In the genomic region with DNA sequence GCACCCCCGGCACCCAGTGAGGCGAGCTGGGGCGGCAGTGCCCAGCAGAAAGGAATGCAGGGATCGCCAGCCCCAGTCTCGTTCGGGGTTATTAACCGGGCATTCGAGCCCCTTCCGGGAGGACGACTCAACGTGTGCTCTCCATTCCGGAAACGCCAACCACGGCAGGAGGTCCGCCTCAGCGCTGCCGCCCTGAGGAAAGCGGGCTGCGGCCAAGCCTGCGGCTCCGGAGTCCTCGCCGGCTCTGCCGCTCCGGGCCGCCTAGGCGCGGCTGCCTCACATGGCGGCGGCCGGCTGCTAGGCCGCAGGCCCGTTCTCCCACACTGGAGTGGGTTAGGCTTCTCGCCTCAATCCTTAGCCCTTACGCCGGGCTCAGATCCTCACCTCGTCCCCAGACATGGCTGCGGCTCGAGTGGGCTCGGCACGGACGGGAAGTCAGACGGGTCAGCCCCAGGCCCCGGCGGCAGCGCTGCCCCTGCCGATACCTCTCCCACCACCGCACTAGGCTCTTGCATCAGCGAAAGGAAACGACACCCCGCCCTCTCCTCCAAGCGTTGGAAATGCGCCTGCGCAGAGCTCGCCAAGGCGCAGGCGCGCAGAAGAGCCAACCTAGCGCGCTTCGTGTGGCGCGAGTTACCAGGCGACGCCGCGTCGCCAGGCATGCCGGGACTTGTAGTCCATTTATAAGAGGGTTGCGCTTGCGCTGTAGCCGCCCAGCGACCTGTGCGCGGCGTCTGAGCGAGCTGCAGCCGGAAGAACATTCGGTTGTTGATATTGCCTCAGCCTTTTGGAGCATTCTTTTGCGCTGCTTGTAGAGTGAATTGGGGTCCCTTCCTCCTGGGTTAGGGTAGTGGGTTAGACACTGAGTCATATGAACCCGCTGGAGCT, we compare ENCODE assay signal across 8 cellular contexts. TPM values are rescaled to one million over a fixed set of nuclear protein-coding genes. Genes with fewer than 3 reads are reported as not detected.
A peak's percentile ranks its signal among the peaks of the same experiment; 100 is the strongest.
DNase-seq lines count a peak whose midpoint lies in the region; ATAC-seq and TF ChIP-seq lines count a peak whose summit lies in the region.

A gene with protein sequence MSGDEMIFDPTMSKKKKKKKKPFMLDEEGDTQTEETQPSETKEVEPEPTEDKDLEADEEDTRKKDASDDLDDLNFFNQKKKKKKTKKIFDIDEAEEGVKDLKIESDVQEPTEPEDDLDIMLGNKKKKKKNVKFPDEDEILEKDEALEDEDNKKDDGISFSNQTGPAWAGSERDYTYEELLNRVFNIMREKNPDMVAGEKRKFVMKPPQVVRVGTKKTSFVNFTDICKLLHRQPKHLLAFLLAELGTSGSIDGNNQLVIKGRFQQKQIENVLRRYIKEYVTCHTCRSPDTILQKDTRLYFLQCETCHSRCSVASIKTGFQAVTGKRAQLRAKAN (minus strand): TSS at position 532 of the 888 bp plus-strand sequence. CDS start 133 bp downstream, at position 399.

- no peaks in the 10 kb centered on the region for H3K9me2 ChIP-seq in PC-9 (ENCODE audit: insufficient read depth)

- H3K4me3 ChIP-seq in Jurkat, Clone E6-1 (ENCODE audit: low read length) = peak within 1 kb of the TSS; percentile 97
- H3K4me3 ChIP-seq in PC-9 (peak within 1 kb of the TSS; percentile 78), epithelial cell of proximal tubule (ENCODE audit: low read depth, low read length) (peak within 1 kb of the TSS; percentile 98)

- intact Hi-C loops in PC-9 (cut with micrococcal nuclease; ENCODE audit: unreplicated experiment) = loop anchor here (5.0 kb wide), 2 partner anchors 325 to 380 kb away; a partner anchor contains a TSS

- H3K27ac ChIP-seq in PC-9 = peak within 1 kb of the TSS; percentile 92

- peaks cover 36% of the 10 kb centered on the region for H3K36me3 ChIP-seq in PC-9 (ENCODE audit: low read depth)

- H3F3A ChIP-seq in PC-9 (ENCODE audit: insufficient read depth, low read depth) = peaks cover 11% of the 10 kb centered on the region

- H2AFZ ChIP-seq in PC-9 = peak within 1 kb of the TSS; percentile 89

- H3K4me2 ChIP-seq in PC-9 = peak within 1 kb of the TSS; percentile 93

- TF ChIP-seq CTCF in PC-9 (conservative IDR thresholded peaks at IDR 0.05) (no peak), epithelial cell of proximal tubule (conservative IDR thresholded peaks at IDR 0.05; ENCODE audit: low read depth, low read length) (no peak)

- DNase-seq in DMS153 (lab: John Stamatoyannopoulos, UW) = peak; percentile 98
- peak; percentile 99 for DNase-seq in Jurkat, Clone E6-1 (ENCODE audit: low read depth, low spot score)
- DNase-seq in PC-9 = peak; percentile 96 to 98
- peak; percentile 94 for DNase-seq in activated T-cell treated with anti-CD3 and anti-CD28 coated beads, Interleukin-2, amount 50 U/mL, for 1 hour
- peak; percentile 82 for DNase-seq in epithelial cell of proximal tubule (ENCODE audit: low read depth)
- peak; percentile 98 for DNase-seq in mucosa of gallbladder (ENCODE audit: low spot score)
- peak; percentile 79 to 88 for DNase-seq in stimulated activated CD8-positive, alpha-beta memory T cell treated with anti-CD3 and anti-CD28 coated beads, Interleukin-4, amount 100 ng/mL, for 4 hours (ENCODE audit: low read depth in 2 of 2, low spot score in 1 of 2)

- peaks cover 51% of the 10 kb centered on the region for H3K79me2 ChIP-seq in PC-9 (ENCODE audit: low read depth)

- ATAC-seq in GM21619 (IDR thresholded peaks at IDR 0.05; ENCODE audit: unreplicated experiment) = peak; percentile 92

- BruUV-seq in PC-9 (replicated peaks; lab: Mats Ljungman, UMichigan) = TSS peak; percentile 42

- CTCF ChIA-PET in PC-9 (lab: Charles Lee) = interaction anchor here (0.5 to 0.9 kb wide), 6 partner anchors 42 to 1322 kb away, joined by 3 to 34 read pairs (median 7); no protein-coding TSS in a partner anchor

- no peaks in the 10 kb centered on the region for H3K9me3 ChIP-seq in PC-9 (ENCODE audit: insufficient read depth, low read depth)

- H3K27me3 ChIP-seq in PC-9 (ENCODE audit: insufficient read depth, low read depth) = no peaks in the 10 kb centered on the region

- H3K4me1 ChIP-seq in PC-9 (replicated peaks; ENCODE audit: insufficient read depth) = peaks cover 27% of the 10 kb centered on the region

- peaks cover 40% of the 10 kb centered on the region for H4K20me1 ChIP-seq in PC-9 (ENCODE audit: insufficient read depth)

- POLR2A ChIA-PET in PC-9 (lab: Charles Lee; ENCODE audit: unreplicated experiment) = interaction anchor here (0.5 to 1.5 kb wide), 25 partner anchors 18 to 1753 kb away, joined by 3 to 19 read pairs (median 4); a partner anchor contains a TSS

RNA-seq across cellular contexts. Expression of the gene that starts here (rescaled TPM):
- polyA plus RNA-seq in Jurkat, Clone E6-1 (2012; ENCODE audit: insufficient read depth, insufficient read length) = 149 TPM
- total RNA-seq in PC-9 (2021) (129 and 162 TPM in 2 replicates), epithelial cell of proximal tubule (103 and 119 TPM in 2 replicates), mucosa of gallbladder (36.7 TPM)

Comparison
In these comparisons a context has a peak if more than half of its experiments do, and no peak if none do; other contexts are left out.
1. Peak in every context shown above with its lines: DNase-seq, ATAC-seq, H3K4me3 ChIP-seq and H3K27ac ChIP-seq.